Comparison of ENCODE assay signal across 22 cellular contexts in the genomic region with DNA sequence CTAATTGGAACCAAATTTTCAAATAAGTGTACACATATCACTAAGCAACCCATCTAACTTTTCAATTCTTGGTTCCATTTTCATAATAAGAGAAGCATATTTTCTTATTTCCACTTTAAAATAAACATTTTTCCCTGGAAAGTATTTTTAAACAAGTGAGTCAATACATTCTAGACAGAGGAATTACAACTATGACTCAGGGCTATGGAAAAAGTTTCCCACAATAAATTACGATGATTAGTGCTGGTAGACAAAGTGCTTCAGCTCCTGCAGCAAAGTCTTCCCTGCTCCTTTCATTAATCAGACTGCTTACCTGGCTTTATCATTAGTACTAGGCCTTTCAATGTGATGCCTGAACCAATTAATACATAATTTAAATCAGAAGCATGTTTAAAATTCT.
A peak's percentile ranks its signal among the peaks of the same experiment; 100 is the strongest.
DNase-seq lines count a peak whose midpoint lies in the region; ATAC-seq and TF ChIP-seq lines count a peak whose summit lies in the region.
"Had no signal": no experiment of that assay in that cellular context is flagged by ENCODE, and none has a peak within 500 bp of the region (broad histone marks: within the 10 kb centered on the region; RNA-seq: fewer than 3 reads in every experiment).

No MANE protein-coding gene starts in this region.

- H3K4me1 ChIP-seq in GM23248 (ENCODE audit: insufficient read depth) (peaks cover 3% of the 10 kb centered on the region; the same call in 1 of the 2 replicates), foreskin keratinocyte (peaks cover 9% of the 10 kb centered on the region), SJCRH30 (no peaks in the 10 kb centered on the region)
- H3K4me1 ChIP-seq: prostate gland, upper lobe of right lung had no signal

- ATAC-seq in foreskin keratinocyte: peak; percentile 86
- ATAC-seq: activated naive CD8-positive, alpha-beta T cell treated with anti-CD3 and anti-CD28 coated beads, Interleukin-2, amount 50 U/mL, for 24 hours; Panc1; upper lobe of right lung had no signal

- no peak overlapping the region for H2AFZ ChIP-seq in GM23248

- no peak overlapping the region for H3K9ac ChIP-seq in GM23248

- no peak overlapping the region for H3K4me3 ChIP-seq in GM23248
- H3K4me3 ChIP-seq in SJCRH30: no peak overlapping the region
- H3K4me3 ChIP-seq: prostate gland, upper lobe of right lung had no signal

- DNase-seq in GM23248 (peak; percentile 63), amniotic stem cell (lab: John Stamatoyannopoulos, UW) (peak; percentile 36), foreskin keratinocyte (peak; percentile 40 to 72), stromal cell of bone marrow (ENCODE audit: low read depth) (peak; percentile 54), DMS53 treated with DMSO at 0.1 percent for 48 hours (lab: John Stamatoyannopoulos, UW; ENCODE audit: unreplicated experiment) (no peak), SJCRH30 (no peak), GOT3 (lab: John Stamatoyannopoulos, UW) (no peak)
- DNase-seq: activated CD4-positive, alpha-beta T cell treated with anti-CD3 and anti-CD28 coated beads for 48 hours; activated naive CD8-positive, alpha-beta T cell treated with anti-CD3 and anti-CD28 coated beads, Interleukin-2, amount 50 U/mL, for 24 hours; activated T-cell treated with anti-CD3 and anti-CD28 coated beads, Interleukin-2, amount 50 U/mL, for 1 hour; CD4-positive, alpha-beta memory T cell; effector CD4-positive, alpha-beta T cell; islet precursor cell; Kasumi-1; NCI-H187; NCI-H526 treated with DMSO at 0.1 percent for 48 hours; stimulated activated CD8-positive, alpha-beta memory T cell treated with anti-CD3 and anti-CD28 coated beads, Interleukin-4, amount 100 ng/mL, for 48 hours; T-helper 2 cell; upper lobe of right lung had no signal

- no peak for TF ChIP-seq CTCF in foreskin keratinocyte (conservative IDR thresholded peaks at IDR 0.05)

- in situ Hi-C loops in GM23248 (cut with MboI): no loop called here

- WGBS in GM23248 (ENCODE audit: low coverage in 1 of 2, low lambda C conversion rate in 2 of 2, missing lambda C conversion rate in 2 of 2), 2 experiments: 0 to 6% methylated on average over 1 of the region's 1 CpG

- H3K79me2 ChIP-seq in GM23248 (ENCODE audit: insufficient read depth): no peaks in the 10 kb centered on the region

- H3F3A ChIP-seq in GM23248 (ENCODE audit: insufficient read depth): no peaks in the 10 kb centered on the region

- H3K9me3 ChIP-seq in GM23248 (ENCODE audit: low read depth) (no peaks in the 10 kb centered on the region), SJCRH30 (replicated peaks) (no peaks in the 10 kb centered on the region)
- H3K9me3 ChIP-seq: prostate gland, upper lobe of right lung had no signal

- H3K36me3 ChIP-seq in GM23248 (ENCODE audit: low read depth) (no peaks in the 10 kb centered on the region), SJCRH30 (no peaks in the 10 kb centered on the region)
- H3K36me3 ChIP-seq: prostate gland, upper lobe of right lung had no signal

- no peak overlapping the region for H3K27ac ChIP-seq in GM23248
- H3K27ac ChIP-seq in foreskin keratinocyte: no peak overlapping the region
- no peak overlapping the region for H3K27ac ChIP-seq in SJCRH30
- H3K27ac ChIP-seq: HL-60, prostate gland, upper lobe of right lung had no signal

- H3K9me2 ChIP-seq in GM23248 (ENCODE audit: insufficient read depth): no peaks in the 10 kb centered on the region

- H4K20me1 ChIP-seq in GM23248 (ENCODE audit: insufficient read depth): no peaks in the 10 kb centered on the region

- H3K27me3 ChIP-seq in GM23248 (replicated peaks; ENCODE audit: insufficient read depth): peaks cover 5% of the 10 kb centered on the region; the same call in 1 of the 2 replicates
- peaks cover 2% of the 10 kb centered on the region for H3K27me3 ChIP-seq in foreskin keratinocyte
- no peaks in the 10 kb centered on the region for H3K27me3 ChIP-seq in SJCRH30
- H3K27me3 ChIP-seq: upper lobe of right lung had no signal

- no peak overlapping the region for H3K4me2 ChIP-seq in GM23248 (ENCODE audit: unreplicated experiment)

Comparison
In these comparisons a context has a peak if more than half of its experiments do, and no peak if none do; other contexts are left out.
1. DNase-seq: peak in GM23248 (single experiment), amniotic stem cell (single experiment), foreskin keratinocyte (2 of 2) and stromal cell of bone marrow (single experiment); none in DMS53 treated with DMSO at 0.1 percent for 48 hours (single experiment), SJCRH30 (0 of 2) and GOT3 (single experiment).